Comparison of ENCODE assay signal across 22 cellular contexts in the genomic region with DNA sequence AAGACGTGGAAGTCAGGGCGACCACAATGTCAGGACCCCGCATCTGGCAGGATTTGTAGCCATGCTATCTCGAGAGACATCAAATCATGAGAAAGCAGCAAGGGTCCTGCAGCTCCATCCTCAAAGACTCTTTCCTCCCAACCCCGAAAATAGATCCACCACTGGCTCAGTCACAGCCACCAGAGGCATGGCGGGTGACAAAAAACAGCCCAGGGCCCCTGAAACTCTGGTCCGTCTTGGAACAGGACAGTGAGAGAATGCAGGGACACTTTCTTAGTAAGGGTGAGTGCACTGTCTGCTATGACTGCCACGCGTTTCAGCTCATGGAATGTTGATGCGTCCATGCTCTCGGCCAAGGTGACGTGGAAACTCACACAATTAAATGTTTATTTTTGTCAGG.
"Had no signal": no experiment of that assay in that cellular context is flagged by ENCODE, and none has a peak within 500 bp of the region (broad histone marks: within the 10 kb centered on the region; RNA-seq: fewer than 3 reads in every experiment).

No MANE protein-coding gene starts in this region.

- H3K9me3 ChIP-seq: pancreas, prostate gland, right lobe of liver, vagina had no signal

- FAIRE-seq: islet of Langerhans, pancreas had no signal

- DNase-seq: hippocampal formation; immature natural killer cell; lower lobe of right lung; mammary epithelial cell; mesenchymal stem cell; naive thymus-derived CD8-positive, alpha-beta T cell; nucleus accumbens; pancreas; right lobe of liver; stimulated activated CD4-positive, alpha-beta T cell treated with anti-CD3 and anti-CD28 coated beads, Interleukin-1b, Interleukin-23, amount 100 ng/mL, for 48 hours; stimulated activated CD4-positive, alpha-beta T cell treated with anti-CD3 and anti-CD28 coated beads, Interleukin-2, amount 100 ng/mL, for 48 hours; stimulated activated CD4-positive, alpha-beta T cell treated with anti-CD3 and anti-CD28 coated beads, Interleukin-4, amount 100 ng/mL, for 4 hours; stimulated activated CD8-positive, alpha-beta memory T cell treated with anti-CD3 and anti-CD28 coated beads, Interleukin-4, amount 100 ng/mL, for 48 hours; stimulated activated naive CD4-positive, alpha-beta T cell treated with Interleukin-2 at 50 U/mL for 16 hours; stimulated activated naive CD8-positive, alpha-beta T cell treated with anti-CD3 and anti-CD28 coated beads, Interleukin-15, amount 100 ng/mL, for 72 hours; substantia nigra; upper lobe of left lung had no signal

- H3K27me3 ChIP-seq: pancreas, right lobe of liver, tibial nerve, upper lobe of left lung, vagina had no signal

- H3K4me1 ChIP-seq: lower lobe of right lung, pancreas, prostate gland, right lobe of liver, tibial nerve, upper lobe of left lung, vagina had no signal

- H3K36me3 ChIP-seq: lower lobe of right lung, pancreas, prostate gland, right lobe of liver, tibial nerve, upper lobe of left lung, vagina had no signal

- H3K4me3 ChIP-seq: lower lobe of right lung, pancreas, prostate gland, right lobe of liver, smooth muscle cell, tibial nerve, upper lobe of left lung, vagina had no signal

- H3K27ac ChIP-seq: lower lobe of right lung, pancreas, prostate gland, right lobe of liver, tibial nerve, upper lobe of left lung, vagina had no signal

- H3K4me2 ChIP-seq: smooth muscle cell had no signal
